1 cellular context compared by ENCODE assay signal in the genomic region with DNA sequence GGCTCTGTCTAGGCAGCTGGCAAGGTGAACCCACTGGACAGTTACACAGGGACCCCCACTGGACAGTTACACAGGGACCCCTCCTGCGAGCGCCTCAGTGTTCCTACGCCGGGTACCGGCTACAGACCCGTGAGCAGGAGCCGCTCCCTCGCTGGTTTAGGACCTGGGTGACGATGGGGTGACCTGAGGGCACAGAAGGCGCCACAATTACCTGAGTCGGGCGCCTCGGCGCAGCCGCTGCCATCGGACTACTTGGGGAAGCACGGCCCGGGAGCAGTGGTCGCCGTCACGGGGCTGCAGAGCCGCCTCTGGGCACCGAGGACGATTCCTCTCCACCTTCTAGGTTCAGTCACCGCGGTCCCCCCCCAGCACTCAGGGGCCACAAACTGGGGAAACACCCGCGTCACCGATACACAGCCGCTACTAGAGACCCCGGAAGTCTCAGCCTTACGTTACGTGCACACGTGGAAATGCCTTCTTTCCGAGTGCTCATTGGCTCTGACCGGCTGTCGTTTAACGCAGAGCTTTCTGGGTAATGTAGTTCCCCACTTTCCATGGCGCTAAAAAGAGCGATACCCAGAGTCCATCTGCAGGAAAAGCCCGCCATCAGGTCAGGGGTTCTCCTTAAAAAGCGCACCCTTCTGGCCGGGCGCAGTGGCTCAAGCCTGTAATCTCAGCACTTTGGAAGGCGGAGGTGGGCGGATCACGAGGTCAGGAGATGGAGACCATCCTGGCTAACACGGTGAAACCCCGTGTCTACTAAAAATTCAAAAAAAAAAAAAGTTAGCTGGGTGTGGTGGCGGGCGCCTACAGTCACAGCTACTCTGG.
TF ChIP-seq lines count a peak whose summit lies in the region.

A gene (minus strand): TSS at position 425 of the 828 bp plus-strand sequence. CDS start 181 bp downstream, at position 244.

TF ChIP-seq in WTC11, 78 proteins besides CTCF, POLR2A, EP300 and RAD21 (continued from another document):
- TF ChIP-seq, protein P1, sequence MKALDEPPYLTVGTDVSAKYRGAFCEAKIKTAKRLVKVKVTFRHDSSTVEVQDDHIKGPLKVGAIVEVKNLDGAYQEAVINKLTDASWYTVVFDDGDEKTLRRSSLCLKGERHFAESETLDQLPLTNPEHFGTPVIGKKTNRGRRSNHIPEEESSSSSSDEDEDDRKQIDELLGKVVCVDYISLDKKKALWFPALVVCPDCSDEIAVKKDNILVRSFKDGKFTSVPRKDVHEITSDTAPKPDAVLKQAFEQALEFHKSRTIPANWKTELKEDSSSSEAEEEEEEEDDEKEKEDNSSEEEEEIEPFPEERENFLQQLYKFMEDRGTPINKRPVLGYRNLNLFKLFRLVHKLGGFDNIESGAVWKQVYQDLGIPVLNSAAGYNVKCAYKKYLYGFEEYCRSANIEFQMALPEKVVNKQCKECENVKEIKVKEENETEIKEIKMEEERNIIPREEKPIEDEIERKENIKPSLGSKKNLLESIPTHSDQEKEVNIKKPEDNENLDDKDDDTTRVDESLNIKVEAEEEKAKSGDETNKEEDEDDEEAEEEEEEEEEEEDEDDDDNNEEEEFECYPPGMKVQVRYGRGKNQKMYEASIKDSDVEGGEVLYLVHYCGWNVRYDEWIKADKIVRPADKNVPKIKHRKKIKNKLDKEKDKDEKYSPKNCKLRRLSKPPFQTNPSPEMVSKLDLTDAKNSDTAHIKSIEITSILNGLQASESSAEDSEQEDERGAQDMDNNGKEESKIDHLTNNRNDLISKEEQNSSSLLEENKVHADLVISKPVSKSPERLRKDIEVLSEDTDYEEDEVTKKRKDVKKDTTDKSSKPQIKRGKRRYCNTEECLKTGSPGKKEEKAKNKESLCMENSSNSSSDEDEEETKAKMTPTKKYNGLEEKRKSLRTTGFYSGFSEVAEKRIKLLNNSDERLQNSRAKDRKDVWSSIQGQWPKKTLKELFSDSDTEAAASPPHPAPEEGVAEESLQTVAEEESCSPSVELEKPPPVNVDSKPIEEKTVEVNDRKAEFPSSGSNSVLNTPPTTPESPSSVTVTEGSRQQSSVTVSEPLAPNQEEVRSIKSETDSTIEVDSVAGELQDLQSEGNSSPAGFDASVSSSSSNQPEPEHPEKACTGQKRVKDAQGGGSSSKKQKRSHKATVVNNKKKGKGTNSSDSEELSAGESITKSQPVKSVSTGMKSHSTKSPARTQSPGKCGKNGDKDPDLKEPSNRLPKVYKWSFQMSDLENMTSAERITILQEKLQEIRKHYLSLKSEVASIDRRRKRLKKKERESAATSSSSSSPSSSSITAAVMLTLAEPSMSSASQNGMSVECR (CRISPR knock-in tag; IDR thresholded peaks at IDR 0.05; ENCODE audit: borderline replicate concordance), result 0 out of 2 replicates have a peak, but pooled peaks have one; percentile 17
- TF ChIP-seq, protein P2, sequence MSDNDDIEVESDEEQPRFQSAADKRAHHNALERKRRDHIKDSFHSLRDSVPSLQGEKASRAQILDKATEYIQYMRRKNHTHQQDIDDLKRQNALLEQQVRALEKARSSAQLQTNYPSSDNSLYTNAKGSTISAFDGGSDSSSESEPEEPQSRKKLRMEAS (CRISPR knock-in tag; IDR thresholded peaks at IDR 0.05), result peak; percentile 74
- TF ChIP-seq PRRX2 (CRISPR knock-in tag; IDR thresholded peaks at IDR 0.05), result peak; percentile 89
- peak; percentile 71; the same call in 1 of the 2 replicates for TF ChIP-seq TEAD1 (CRISPR knock-in tag; IDR thresholded peaks at IDR 0.05)
TF ChIP-seq in WTC11: peak in this region for 16; not testable (repeated sequence) for 62.
